ENCODE assay signal across 2 cellular contexts in genomic region chr1:9057851-9058250, GRCh38.
TF ChIP-seq lines count a peak whose summit lies in the region.

No MANE protein-coding gene starts in this region.

TF ChIP-seq in GM23338, 12 proteins besides CTCF, POLR2A, EP300 and RAD21:
- no peak for TF ChIP-seq ZNF462 (CRISPR knock-in tag; IDR thresholded peaks at IDR 0.05)

TF ChIP-seq in SK-N-SH, 30 proteins besides CTCF, POLR2A, EP300 and RAD21:
- TF ChIP-seq NRF1 (IDR thresholded peaks at IDR 0.05; ENCODE audit: low read depth, low read length) (no peak), TCF12 (IDR thresholded peaks at IDR 0.05) (no peak), USF1 (IDR thresholded peaks at IDR 0.05; ENCODE audit: borderline replicate concordance, low read depth) (no peak), NFIC (IDR thresholded peaks at IDR 0.05; ENCODE audit: borderline replicate concordance) (no peak), ELF1 (IDR thresholded peaks at IDR 0.05) (no peak), RCOR1 (IDR thresholded peaks at IDR 0.05; ENCODE audit: low read length) (no peak), TEAD4 (IDR thresholded peaks at IDR 0.05; ENCODE audit: borderline replicate concordance, insufficient read depth) (no peak), SIN3A (IDR thresholded peaks at IDR 0.05; ENCODE audit: borderline replicate concordance, low read depth, low read length) (no peak), EZH2phosphoT487 (IDR thresholded peaks at IDR 0.05; ENCODE audit: borderline replicate concordance, low read depth) (no peak), GABPA (IDR thresholded peaks at IDR 0.05; ENCODE audit: low read depth) (no peak), RFX5 (IDR thresholded peaks at IDR 0.05; ENCODE audit: low read length) (no peak), MXI1 (IDR thresholded peaks at IDR 0.05; ENCODE audit: low read depth, low read length) (no peak), RXRA (IDR thresholded peaks at IDR 0.05; ENCODE audit: borderline replicate concordance, low read depth) (no peak), CHD2 (IDR thresholded peaks at IDR 0.05; ENCODE audit: low read length, partially characterized antibody) (no peak), USF2 (IDR thresholded peaks at IDR 0.05; ENCODE audit: borderline replicate concordance, low read depth, low read length) (no peak)
